In genomic region chr1:29258974-29259801, GRCh38 we compare ENCODE assay signal across 10 cellular contexts. TPM values are rescaled to one million over a fixed set of nuclear protein-coding genes. Genes with fewer than 3 reads are reported as not detected.
A peak's percentile ranks its signal among the peaks of the same experiment; 100 is the strongest.
DNase-seq lines count a peak whose midpoint lies in the region; ATAC-seq and TF ChIP-seq lines count a peak whose summit lies in the region.
"Had no signal": no experiment of that assay in that cellular context is flagged by ENCODE, and none has a peak within 500 bp of the region (broad histone marks: within the 10 kb centered on the region; RNA-seq: fewer than 3 reads in every experiment).

No MANE protein-coding gene starts in this region.

- H3K4me1 ChIP-seq in SK-N-SH (ENCODE audit: control insufficient read depth in 1 of 2, insufficient read depth in 2 of 2, low read depth in 1 of 2, low read length in 1 of 2) (peaks cover 18 to 26% of the 10 kb centered on the region in 2 experiments; a peak in 2 of 4 replicates), gastroesophageal sphincter (peaks cover 0 to 32% (median 10%) of the 10 kb centered on the region in 3 donors), osteoblast (ENCODE audit: insufficient read depth, low read length) (peaks cover 13% of the 10 kb centered on the region)

- no peak for TF ChIP-seq EP300 in SK-N-SH (IDR thresholded peaks at IDR 0.05; ENCODE audit: borderline replicate concordance in 1 of 2, low read depth in 1 of 2, low read length in 1 of 2)
- no peak for TF ChIP-seq EP300 in gastroesophageal sphincter (IDR thresholded peaks at IDR 0.05)

- 92% methylated on average over 23 of the region's 38 CpGs for WGBS in SK-N-SH (ENCODE audit: low lambda C conversion rate)
- 13% methylated on average over 3 of the region's 38 CpGs; no CpG with 5 or more reads in 1 of the 2 donors for WGBS in gastroesophageal sphincter (ENCODE audit: low coverage in 1 of 2), 2 donors

- H3K4me3 ChIP-seq in SK-N-SH (ENCODE audit: low read depth in 2 of 2, low read length in 1 of 2), result peak overlapping the region in 1 of 2 experiments; percentile 23; a peak in 2 of 4 replicates
- H3K4me3 ChIP-seq in gastroesophageal sphincter, result peak overlapping the region; percentile 17 to 58
- peak overlapping the region; percentile 64 for H3K4me3 ChIP-seq in osteoblast (ENCODE audit: insufficient read depth, low read length)

- H3K4me2 ChIP-seq in SK-N-SH, result 0 out of 2 replicates have a peak overlapping the region, but pooled peaks have one; percentile 28
- peak overlapping the region; percentile 77 for H3K4me2 ChIP-seq in osteoblast (ENCODE audit: insufficient read depth, low read length)

- no peak overlapping the region for H3K9ac ChIP-seq in SK-N-SH

- H3K79me2 ChIP-seq in SK-N-SH (ENCODE audit: insufficient read depth) (no peaks in the 10 kb centered on the region), osteoblast (ENCODE audit: insufficient read depth, low read length) (no peaks in the 10 kb centered on the region)

- H3F3A ChIP-seq in SK-N-SH (replicated peaks; ENCODE audit: insufficient read depth), result no peaks in the 10 kb centered on the region

- TF ChIP-seq POLR2A in gastroesophageal sphincter (IDR thresholded peaks at IDR 0.05), result no peak

- peak; percentile 17 for DNase-seq in CD1c-positive myeloid dendritic cell (ENCODE audit: extremely low spot score)
- peak; percentile 48 for DNase-seq in SK-N-SH
- DNase-seq in osteoblast (ENCODE audit: insufficient read length, low spot score, missing footprints), result no peak
- DNase-seq in putamen (ENCODE audit: low spot score), result no peak
- no peak for DNase-seq in medulla oblongata (ENCODE audit: extremely low spot score)
- DNase-seq: NCI-H1694 treated with DMSO at 0.1 percent for 48 hours had no signal

- no peaks in the 10 kb centered on the region for H3K9me2 ChIP-seq in SK-N-SH

- no peaks in the 10 kb centered on the region for H3K27me3 ChIP-seq in SK-N-SH (ENCODE audit: insufficient read depth)
- H3K27me3 ChIP-seq in gastroesophageal sphincter, result peaks cover 46% of the 10 kb centered on the region
- H3K27me3 ChIP-seq in osteoblast (ENCODE audit: insufficient read depth, low read length), result no peaks in the 10 kb centered on the region

- H3K36me3 ChIP-seq in SK-N-SH (replicated peaks in 1 of 2; ENCODE audit: control insufficient read depth in 1 of 2, insufficient read depth in 2 of 2, low read length in 1 of 2), result no peaks in the 10 kb centered on the region
- no peaks in the 10 kb centered on the region for H3K36me3 ChIP-seq in gastroesophageal sphincter
- H3K36me3 ChIP-seq in osteoblast (ENCODE audit: insufficient read depth, low read length), result no peaks in the 10 kb centered on the region

- no peak for TF ChIP-seq RAD21 in SK-N-SH (IDR thresholded peaks at IDR 0.05; ENCODE audit: low read length)

- CTCF ChIA-PET in SK-N-SH (lab: Yijun Ruan, JAX), result interaction anchor here (0.8 to 1.5 kb wide), 4 partner anchors 13 to 23 kb away, joined by 3 to 6 read pairs (median 4); no protein-coding TSS in a partner anchor

- H2AFZ ChIP-seq in SK-N-SH (ENCODE audit: low read depth), result no peak overlapping the region
- H2AFZ ChIP-seq in osteoblast (ENCODE audit: low read length), result no peak overlapping the region

- ATAC-seq in gastroesophageal sphincter, result peak; percentile 1
- no peak for ATAC-seq in GM21529 (IDR thresholded peaks at IDR 0.05; ENCODE audit: unreplicated experiment)
- ATAC-seq in HG03378 (IDR thresholded peaks at IDR 0.05; ENCODE audit: unreplicated experiment), result no peak

- no peaks in the 10 kb centered on the region for H3K9me3 ChIP-seq in SK-N-SH
- no peaks in the 10 kb centered on the region for H3K9me3 ChIP-seq in gastroesophageal sphincter
- H3K9me3 ChIP-seq in osteoblast (ENCODE audit: low read depth, low read length), result no peaks in the 10 kb centered on the region

- TF ChIP-seq CTCF in SK-N-SH (IDR thresholded peaks at IDR 0.05), result no peak
- TF ChIP-seq CTCF in gastroesophageal sphincter (IDR thresholded peaks at IDR 0.05), result no peak
- TF ChIP-seq CTCF in osteoblast (IDR thresholded peaks at IDR 0.05; ENCODE audit: extremely low read depth, low read depth, low read length), result no peak

- no peaks in the 10 kb centered on the region for H4K20me1 ChIP-seq in SK-N-SH (ENCODE audit: insufficient read depth)
- H4K20me1 ChIP-seq in osteoblast (ENCODE audit: insufficient read depth, low read length), result no peaks in the 10 kb centered on the region

- POLR2A ChIA-PET in SK-N-SH (lab: Yijun Ruan, JAX), result no interaction called here

- H3K27ac ChIP-seq in SK-N-SH (ENCODE audit: low read depth in 2 of 2, low read length in 1 of 2), result peak overlapping the region in 1 of 2 experiments; percentile 23; a peak in 1 of 4 replicates
- peak overlapping the region in 2 of 4 donors; percentile 35 to 61 for H3K27ac ChIP-seq in gastroesophageal sphincter
- no peak overlapping the region for H3K27ac ChIP-seq in osteoblast (ENCODE audit: low read depth, low read length)
- H3K27ac ChIP-seq: epithelial cell of prostate had no signal

TF ChIP-seq in SK-N-SH, 30 proteins besides CTCF, POLR2A, EP300 and RAD21 (continues in another document):
- TF ChIP-seq PBX3 (IDR thresholded peaks at IDR 0.05), result no peak
- TF ChIP-seq REST (IDR thresholded peaks at IDR 0.05; ENCODE audit: low read depth, low read length), result no peak
- no peak for TF ChIP-seq GABPA (IDR thresholded peaks at IDR 0.05; ENCODE audit: low read depth)
- no peak for TF ChIP-seq TAF1 (IDR thresholded peaks at IDR 0.05; ENCODE audit: borderline replicate concordance, low read depth, low read length)
- no peak for TF ChIP-seq RCOR1 (IDR thresholded peaks at IDR 0.05; ENCODE audit: low read length)
- no peak for TF ChIP-seq MXI1 (IDR thresholded peaks at IDR 0.05; ENCODE audit: low read depth, low read length)
- no peak for TF ChIP-seq SIN3A (IDR thresholded peaks at IDR 0.05; ENCODE audit: borderline replicate concordance, low read depth, low read length)
- TF ChIP-seq RXRA (IDR thresholded peaks at IDR 0.05; ENCODE audit: borderline replicate concordance, low read depth), result no peak
- TF ChIP-seq GATA2 (CRISPR knock-in tag; IDR thresholded peaks at IDR 0.05), result no peak
- no peak for TF ChIP-seq ZBTB33 (IDR thresholded peaks at IDR 0.05; ENCODE audit: borderline replicate concordance, low read depth)

RNA-seq across cellular contexts. Expression of gene PTPRU, which starts 22.9 kb away (rescaled TPM):
- polyA plus RNA-seq in SK-N-SH (2012; rRNA removed), result 2.9 and 3.5 TPM in 2 replicates
- polyA plus RNA-seq in SK-N-SH (2012; cell fraction: cytosol; rRNA removed), result 1.5 and 2.9 TPM in 2 replicates
- 6.8 and 12.6 TPM in 2 replicates for polyA plus RNA-seq in SK-N-SH (2012; cell fraction: nucleus; rRNA removed)
- total RNA-seq in gastroesophageal sphincter, result 10 to 100 TPM; 11.1 to 30.5 (median 23.7) TPM
- total RNA-seq in osteoblast, result 9.4 and 16.2 TPM in 2 replicates

RNA-seq across cellular contexts. Expression of gene MECR, which starts 28.5 kb away (rescaled TPM):
- polyA plus RNA-seq in SK-N-SH (2012; rRNA removed), result 38.3 and 38.7 TPM in 2 replicates
- 28.6 and 32.9 TPM in 2 replicates for polyA plus RNA-seq in SK-N-SH (2012; cell fraction: cytosol; rRNA removed)
- 48.3 and 55.4 TPM in 2 replicates for polyA plus RNA-seq in SK-N-SH (2012; cell fraction: nucleus; rRNA removed)
- total RNA-seq in gastroesophageal sphincter (10 to 100 TPM in 3 of 4 donors, 1 to 10 TPM in 1; 8.2 to 17.1 (median 12.9) TPM), osteoblast (23.5 and 25.6 TPM in 2 replicates)

Comparison
In these comparisons a context has a peak if more than half of its experiments do, and no peak if none do; other contexts are left out.
1. DNase-seq: peak in CD1c-positive myeloid dendritic cell (single experiment) and SK-N-SH (single experiment); none in osteoblast (single experiment), putamen (single experiment) and medulla oblongata (single experiment).